Comparison of ENCODE assay signal across 13 cellular contexts in genomic region chr10:42975005-42975493, GRCh38.
DNase-seq lines count a peak whose midpoint lies in the region; ATAC-seq and TF ChIP-seq lines count a peak whose summit lies in the region.
"Had no signal": no experiment of that assay in that cellular context is flagged by ENCODE, and none has a peak within 500 bp of the region (broad histone marks: within the 10 kb centered on the region; RNA-seq: fewer than 3 reads in every experiment).

No MANE protein-coding gene starts in this region.

- CTCF ChIA-PET in PC-9 (lab: Charles Lee): no interaction called here

- peak; percentile 62 for DNase-seq in GF-D8 (lab: John Stamatoyannopoulos, UW)
- DNase-seq in MV-4-11 (lab: John Stamatoyannopoulos, UW): peak; percentile 59
- DNase-seq in activated naive CD8-positive, alpha-beta T cell treated with anti-CD3 and anti-CD28 coated beads, Interleukin-2, amount 50 U/mL, for 24 hours: no peak
- DNase-seq in omental fat pad (ENCODE audit: low spot score): peak; percentile 13
- DNase-seq in NCI-H2029 treated with DMSO at 0.1 percent for 48 hours (lab: John Stamatoyannopoulos, UW): no peak
- DNase-seq in PC-9: no peak
- no peak for DNase-seq in CD1c-positive myeloid dendritic cell (ENCODE audit: extremely low spot score)
- DNase-seq in DMS79 treated with DMSO at 0.1 percent for 48 hours (lab: John Stamatoyannopoulos, UW): no peak
- DNase-seq: GOT3; stimulated activated CD4-positive, alpha-beta T cell treated with anti-CD3 and anti-CD28 coated beads, Interleukin-1b, Interleukin-23, amount 100 ng/mL, for 48 hours had no signal

- H3K27ac Mint-ChIP-seq in activated naive CD8-positive, alpha-beta T cell treated with anti-CD3 and anti-CD28 coated beads, Interleukin-2, amount 50 U/mL, for 24 hours: no peak overlapping the region
- H3K27ac Mint-ChIP-seq: T-cell had no signal

- H4K20me1 ChIP-seq in PC-9 (ENCODE audit: insufficient read depth): no peaks in the 10 kb centered on the region

- H3K27me3 Mint-ChIP-seq in activated naive CD8-positive, alpha-beta T cell treated with anti-CD3 and anti-CD28 coated beads, Interleukin-2, amount 50 U/mL, for 24 hours: no peaks in the 10 kb centered on the region

- no peaks in the 10 kb centered on the region for H3F3A ChIP-seq in PC-9 (ENCODE audit: insufficient read depth, low read depth)

- H3K27ac ChIP-seq in PC-9: no peak overlapping the region
- H3K27ac ChIP-seq: C4-2B, ovary had no signal

- TF ChIP-seq CTCF in omental fat pad (IDR thresholded peaks at IDR 0.05) (no peak), PC-9 (conservative IDR thresholded peaks at IDR 0.05) (no peak)

- H3K36me3 Mint-ChIP-seq in activated naive CD8-positive, alpha-beta T cell treated with anti-CD3 and anti-CD28 coated beads, Interleukin-2, amount 50 U/mL, for 24 hours (ENCODE audit: low read depth): no peaks in the 10 kb centered on the region
- H3K36me3 Mint-ChIP-seq: T-cell had no signal

- no peak overlapping the region for H3K4me3 ChIP-seq in PC-9
- H3K4me3 ChIP-seq: ovary had no signal

- no peak overlapping the region for H2AFZ ChIP-seq in PC-9

- no peaks in the 10 kb centered on the region for H3K36me3 ChIP-seq in PC-9 (ENCODE audit: low read depth)
- H3K36me3 ChIP-seq: ovary had no signal

- BruUV-seq in PC-9 (replicated peaks; lab: Mats Ljungman, UMichigan): no TSS peak

- peak; percentile 16 for ATAC-seq in activated naive CD8-positive, alpha-beta T cell treated with anti-CD3 and anti-CD28 coated beads, Interleukin-2, amount 50 U/mL, for 24 hours
- ATAC-seq in omental fat pad (ENCODE audit: low FRiP score): no peak
- ATAC-seq: T-cell had no signal

- intact Hi-C loops in PC-9 (cut with micrococcal nuclease; ENCODE audit: unreplicated experiment): loop anchor here (10.0 kb wide), 1 partner anchor 110 kb away; no protein-coding TSS in a partner anchor

- POLR2A ChIA-PET in PC-9 (lab: Charles Lee; ENCODE audit: unreplicated experiment): no interaction called here

- H3K4me2 ChIP-seq in PC-9: no peak overlapping the region

- no peaks in the 10 kb centered on the region for H3K9me3 Mint-ChIP-seq in activated naive CD8-positive, alpha-beta T cell treated with anti-CD3 and anti-CD28 coated beads, Interleukin-2, amount 50 U/mL, for 24 hours
- H3K9me3 Mint-ChIP-seq: T-cell had no signal

- H3K4me1 ChIP-seq in PC-9 (replicated peaks; ENCODE audit: insufficient read depth): no peaks in the 10 kb centered on the region

- no peaks in the 10 kb centered on the region for H3K27me3 ChIP-seq in PC-9 (ENCODE audit: insufficient read depth, low read depth)
- H3K27me3 ChIP-seq: ovary had no signal

- H3K9me3 ChIP-seq in PC-9 (ENCODE audit: insufficient read depth, low read depth): no peaks in the 10 kb centered on the region
- H3K9me3 ChIP-seq: ovary had no signal

- no peaks in the 10 kb centered on the region for H3K79me2 ChIP-seq in PC-9 (ENCODE audit: low read depth)

- no peak overlapping the region for H3K4me3 Mint-ChIP-seq in activated naive CD8-positive, alpha-beta T cell treated with anti-CD3 and anti-CD28 coated beads, Interleukin-2, amount 50 U/mL, for 24 hours
- H3K4me3 Mint-ChIP-seq: T-cell had no signal

- H3K4me1 Mint-ChIP-seq in activated naive CD8-positive, alpha-beta T cell treated with anti-CD3 and anti-CD28 coated beads, Interleukin-2, amount 50 U/mL, for 24 hours: no peaks in the 10 kb centered on the region
- H3K4me1 Mint-ChIP-seq: T-cell had no signal

- no peaks in the 10 kb centered on the region for H3K9me2 ChIP-seq in PC-9 (ENCODE audit: insufficient read depth)

Comparison
In these comparisons a context has a peak if more than half of its experiments do, and no peak if none do; other contexts are left out.
1. DNase-seq: peak in GF-D8 (single experiment), MV-4-11 (single experiment) and omental fat pad (single experiment); none in activated naive CD8-positive, alpha-beta T cell treated with anti-CD3 and anti-CD28 coated beads, Interleukin-2, amount 50 U/mL, for 24 hours (single experiment), NCI-H2029 treated with DMSO at 0.1 percent for 48 hours (single experiment), PC-9 (0 of 2), CD1c-positive myeloid dendritic cell (single experiment) and DMS79 treated with DMSO at 0.1 percent for 48 hours (single experiment).